Comparison of ENCODE assay signal across 21 cellular contexts in genomic region chr10:61870521-61870895, GRCh38. TPM values are rescaled to one million over a fixed set of nuclear protein-coding genes. Genes with fewer than 3 reads are reported as not detected.
A peak's percentile ranks its signal among the peaks of the same experiment; 100 is the strongest.
DNase-seq lines count a peak whose midpoint lies in the region; ATAC-seq and TF ChIP-seq lines count a peak whose summit lies in the region.
"Had no signal": no experiment of that assay in that cellular context is flagged by ENCODE, and none has a peak within 500 bp of the region (broad histone marks: within the 10 kb centered on the region; RNA-seq: fewer than 3 reads in every experiment).

No MANE protein-coding gene starts in this region.

- H3K4me3 ChIP-seq in A673 (ENCODE audit: low read depth, low read length, poor library complexity, severe bottlenecking) (no peak overlapping the region), SK-N-SH (ENCODE audit: low read depth in 2 of 2, low read length in 1 of 2) (no peak overlapping the region), fibroblast of lung (replicated peaks in 1 of 4; ENCODE audit: control extremely low read depth in 1 of 4, insufficient read depth in 1 of 4, low read depth in 3 of 4, low read length in 4 of 4) (no peak overlapping the region)
- H3K4me3 ChIP-seq: BLaER1, GM12878, GM23338 had no signal

- no peak overlapping the region for H3K4me3 Mint-ChIP-seq in osteocyte (ENCODE audit: unreplicated experiment)
- H3K4me3 Mint-ChIP-seq: CD8-positive, alpha-beta T cell; GM23338 had no signal

- H4K20me1 ChIP-seq in SK-N-SH (ENCODE audit: insufficient read depth) (no peaks in the 10 kb centered on the region), fibroblast of lung (ENCODE audit: control insufficient read depth, extremely low read depth, insufficient read depth, low read length) (no peaks in the 10 kb centered on the region)
- H4K20me1 ChIP-seq: BLaER1 had no signal

- H3K9me3 Mint-ChIP-seq in osteocyte (ENCODE audit: unreplicated experiment), result no peaks in the 10 kb centered on the region
- H3K9me3 Mint-ChIP-seq: CD8-positive, alpha-beta T cell; GM23338 had no signal

- no peak overlapping the region for H3K9ac ChIP-seq in SK-N-SH
- no peak overlapping the region for H3K9ac ChIP-seq in fibroblast of lung (ENCODE audit: insufficient read depth, low read length)
- H3K9ac ChIP-seq: BLaER1 had no signal

- POLR2A ChIA-PET in A673 (lab: Charles Lee; ENCODE audit: low non-redundant PET), result interaction anchor here (0.6 kb wide), 2 partner anchors 33 to 408 kb away, joined by 3 to 4 read pairs; no protein-coding TSS in a partner anchor
- POLR2A ChIA-PET in SK-N-SH (lab: Yijun Ruan, JAX), result no interaction called here

- no peaks in the 10 kb centered on the region for H3K79me2 ChIP-seq in SK-N-SH (ENCODE audit: insufficient read depth)
- no peaks in the 10 kb centered on the region for H3K79me2 ChIP-seq in fibroblast of lung (ENCODE audit: control insufficient read depth, insufficient read depth, low read length)

- H3K9me3 ChIP-seq in A673 (ENCODE audit: low read depth, low read length, poor library complexity, severe bottlenecking) (no peaks in the 10 kb centered on the region), SK-N-SH (no peaks in the 10 kb centered on the region), fibroblast of lung (ENCODE audit: control insufficient read depth, insufficient read depth, low read depth, low read length) (no peaks in the 10 kb centered on the region)

- CTCF ChIA-PET in A673 (lab: Charles Lee), result interaction anchor here (0.7 kb wide), 1 partner anchor 482 kb away, joined by 5 read pairs; no protein-coding TSS in a partner anchor
- CTCF ChIA-PET in SK-N-SH (lab: Yijun Ruan, JAX), result no interaction called here

- peak overlapping the region; percentile 13 for H3K27ac ChIP-seq in A673 (ENCODE audit: low read depth, low read length, poor library complexity, severe bottlenecking)
- H3K27ac ChIP-seq in SK-N-SH (ENCODE audit: low read depth in 2 of 2, low read length in 1 of 2), result peak overlapping the region; percentile 51 to 70; a peak in 3 of 4 replicates
- H3K27ac ChIP-seq in fibroblast of lung (ENCODE audit: insufficient read depth, low read length), result no peak overlapping the region
- H3K27ac ChIP-seq: BLaER1 had no signal

- no peaks in the 10 kb centered on the region for H3K9me2 ChIP-seq in SK-N-SH

- H3K4me1 Mint-ChIP-seq in osteocyte (ENCODE audit: unreplicated experiment), result peaks cover 23% of the 10 kb centered on the region
- H3K4me1 Mint-ChIP-seq: GM23338 had no signal

- peaks cover 8% of the 10 kb centered on the region for H3F3A ChIP-seq in SK-N-SH (replicated peaks; ENCODE audit: insufficient read depth)

- H3K4me1 ChIP-seq in A673 (ENCODE audit: insufficient read depth, low read length, poor library complexity, severe bottlenecking) (peaks cover 39% of the 10 kb centered on the region), SK-N-SH (ENCODE audit: control insufficient read depth in 1 of 2, insufficient read depth in 2 of 2, low read depth in 1 of 2, low read length in 1 of 2) (peaks cover 0 to 18% of the 10 kb centered on the region in 2 experiments; a peak in 3 of 4 replicates), fibroblast of lung (ENCODE audit: control insufficient read depth, extremely low read depth, insufficient read depth, low read length) (peaks cover 8% of the 10 kb centered on the region)

- 78% methylated on average over 3 of the region's 3 CpGs for WGBS in SK-N-SH (ENCODE audit: low lambda C conversion rate)

- TF ChIP-seq EP300 in SK-N-SH (IDR thresholded peaks at IDR 0.05; ENCODE audit: borderline replicate concordance in 1 of 2, low read depth in 1 of 2, low read length in 1 of 2), result no peak

- H3K4me2 ChIP-seq in SK-N-SH, result no peak overlapping the region
- H3K4me2 ChIP-seq in fibroblast of lung (ENCODE audit: extremely low read depth, insufficient read depth, low read length), result no peak overlapping the region
- H3K4me2 ChIP-seq: BLaER1, GM23338 had no signal

- no peaks in the 10 kb centered on the region for H3K36me3 Mint-ChIP-seq in osteocyte (ENCODE audit: unreplicated experiment)
- H3K36me3 Mint-ChIP-seq: CD8-positive, alpha-beta T cell had no signal

- intact Hi-C loops in A673 (cut with micrococcal nuclease; ENCODE audit: unreplicated experiment), result no loop called here

- TF ChIP-seq CTCF in A673 (conservative IDR thresholded peaks at IDR 0.05; ENCODE audit: low read depth, low read length) (no peak), SK-N-SH (IDR thresholded peaks at IDR 0.05) (no peak), fibroblast of lung (conservative IDR thresholded peaks at IDR 0.05 in 1 of 2, IDR thresholded peaks at IDR 0.05 in 1 of 2; ENCODE audit: low read depth in 1 of 2, low read length in 2 of 2) (no peak), osteocyte (IDR thresholded peaks at IDR 0.05) (no peak), GM13976 (IDR thresholded peaks at IDR 0.05; ENCODE audit: borderline replicate concordance, control extremely low read depth, extremely low read depth, insufficient read depth, missing control alignments) (no peak)

- in situ Hi-C loops in GM13976 (cut with MboI; ENCODE audit: low sequenced_read_pairs, unreplicated experiment), result no loop called here

- no peaks in the 10 kb centered on the region for H3K36me3 ChIP-seq in A673 (ENCODE audit: insufficient read depth, low read length, poor library complexity, severe bottlenecking)
- no peaks in the 10 kb centered on the region for H3K36me3 ChIP-seq in SK-N-SH (replicated peaks in 1 of 2; ENCODE audit: control insufficient read depth in 1 of 2, insufficient read depth in 2 of 2, low read length in 1 of 2)
- no peaks in the 10 kb centered on the region for H3K36me3 ChIP-seq in fibroblast of lung (ENCODE audit: control insufficient read depth, insufficient read depth, low read length)
- H3K36me3 ChIP-seq: BLaER1 had no signal

- no TSS peak for BruUV-seq in A673 (replicated peaks; lab: Mats Ljungman, UMichigan)

- ATAC-seq in GM18861 (IDR thresholded peaks at IDR 0.05; ENCODE audit: unreplicated experiment), result no peak
- ATAC-seq in HG03439 (IDR thresholded peaks at IDR 0.05; ENCODE audit: unreplicated experiment), result no peak
- ATAC-seq: CD8-positive, alpha-beta T cell; GM12878; GM23338 had no signal

- TF ChIP-seq RAD21 in SK-N-SH (IDR thresholded peaks at IDR 0.05; ENCODE audit: low read length), result no peak

- DNase-seq in A673 (ENCODE audit: low spot score), result no peak
- DNase-seq in SK-N-SH, result no peak
- no peak for DNase-seq in fibroblast of lung (ENCODE audit: low read depth in 2 of 2)
- no peak for DNase-seq in osteocyte (ENCODE audit: extremely low spot score, unreplicated experiment)
- no peak for DNase-seq in GM13976 (ENCODE audit: low spot score)
- DNase-seq in effector CD4-positive, alpha-beta T cell, result no peak
- DNase-seq: 8988T; Calu3; CD8-positive, alpha-beta T cell; NCI-H1092 treated with DMSO at 0.1 percent for 48 hours; NCI-H2081; NCI-H510A; NCI-H748 treated with DMSO at 0.1 percent for 48 hours; NK-92 treated with Interleukin-12 subunit alpha and Interleukin-12 subunit beta, amount 100 ng/mL, for 24 hours; RPMI8226; SHP77 treated with DMSO at 0.1 percent for 48 hours had no signal

- no peaks in the 10 kb centered on the region for H3K27me3 Mint-ChIP-seq in osteocyte (ENCODE audit: unreplicated experiment)

- H2AFZ ChIP-seq in SK-N-SH (ENCODE audit: low read depth), result peak overlapping the region; percentile 12; the same call in 1 of the 2 replicates
- peak overlapping the region; percentile 36 for H2AFZ ChIP-seq in fibroblast of lung (ENCODE audit: low read length)
- H2AFZ ChIP-seq: GM23338 had no signal

- H3K27me3 ChIP-seq in A673 (replicated peaks; ENCODE audit: insufficient read depth, low read depth, low read length, poor library complexity), result no peaks in the 10 kb centered on the region
- H3K27me3 ChIP-seq in SK-N-SH (ENCODE audit: insufficient read depth), result no peaks in the 10 kb centered on the region
- H3K27me3 ChIP-seq in fibroblast of lung (ENCODE audit: control insufficient read depth, insufficient read depth, low read length), result no peaks in the 10 kb centered on the region
- H3K27me3 ChIP-seq: BLaER1 had no signal

- peak overlapping the region; percentile 68 for H3K27ac Mint-ChIP-seq in osteocyte (ENCODE audit: unreplicated experiment)
- H3K27ac Mint-ChIP-seq: CD8-positive, alpha-beta T cell; GM23338 had no signal

TF ChIP-seq in SK-N-SH, 30 proteins besides CTCF, POLR2A, EP300 and RAD21 (continues in another document):
- TF ChIP-seq TCF12 (IDR thresholded peaks at IDR 0.05) (no peak), JUND (IDR thresholded peaks at IDR 0.05) (no peak), TEAD4 (IDR thresholded peaks at IDR 0.05; ENCODE audit: borderline replicate concordance, insufficient read depth) (no peak), RXRA (IDR thresholded peaks at IDR 0.05; ENCODE audit: borderline replicate concordance, low read depth) (no peak), MAX (IDR thresholded peaks at IDR 0.05; ENCODE audit: low read depth) (no peak), FOXJ3 (CRISPR knock-in tag; IDR thresholded peaks at IDR 0.05) (no peak), SIN3A (IDR thresholded peaks at IDR 0.05; ENCODE audit: borderline replicate concordance, low read depth, low read length) (no peak), IRF3 (IDR thresholded peaks at IDR 0.05; ENCODE audit: low read depth, low read length) (no peak)

RNA-seq across cellular contexts. Expression of gene ARID5B, which starts 31.0 kb away (rescaled TPM):
- total RNA-seq in A673 (2021), result 29.0 and 29.7 TPM in 2 replicates
- 10.9 and 18.4 TPM in 2 replicates for polyA plus RNA-seq in SK-N-SH (2012; rRNA removed)
- polyA plus RNA-seq in SK-N-SH (2012; cell fraction: cytosol; rRNA removed), result 12.7 and 13.2 TPM in 2 replicates
- polyA plus RNA-seq in SK-N-SH (2012; cell fraction: nucleus; rRNA removed), result 12.0 and 22.4 TPM in 2 replicates
- 120 and 145 TPM in 2 replicates for total RNA-seq in fibroblast of lung
- polyA plus RNA-seq in fibroblast of lung, result 111 and 118 TPM in 2 replicates
- polyA plus RNA-seq in fibroblast of lung (2012), result 96.1 and 127 TPM in 2 replicates
- polyA minus RNA-seq in fibroblast of lung (ENCODE audit: low replicate concordance), result 183 and 197 TPM in 2 replicates
- total RNA-seq in osteocyte, result 87.3 and 89.4 TPM in 2 replicates
